ENCODE assay signal across 8 cellular contexts in genomic region chr16:52912565-52913173, GRCh38.
DNase-seq lines count a peak whose midpoint lies in the region; ATAC-seq and TF ChIP-seq lines count a peak whose summit lies in the region.

No MANE protein-coding gene starts in this region.

- peak in 5 of 6 experiments; percentile 10 to 84 (median 77) for TF ChIP-seq CTCF in Peyer's patch (IDR thresholded peaks at IDR 0.05)
- TF ChIP-seq CTCF in coronary artery (IDR thresholded peaks at IDR 0.05) = peak; percentile 29
- peak; percentile 75 to 90 (median 86) for TF ChIP-seq CTCF in right lobe of liver (IDR thresholded peaks at IDR 0.05)
- TF ChIP-seq CTCF in thyroid gland (IDR thresholded peaks at IDR 0.05) = peak; percentile 21 to 78 (median 46)

- no peaks in the 10 kb centered on the region for H3K4me1 ChIP-seq in Peyer's patch
- no peaks in the 10 kb centered on the region for H3K4me1 ChIP-seq in right lobe of liver
- no peaks in the 10 kb centered on the region for H3K4me1 ChIP-seq in thyroid gland

- H3K9me3 ChIP-seq in Peyer's patch (no peaks in the 10 kb centered on the region), right lobe of liver (no peaks in the 10 kb centered on the region), thyroid gland (no peaks in the 10 kb centered on the region)

- DNase-seq in DMS 273 (lab: John Stamatoyannopoulos, UW; ENCODE audit: unreplicated experiment) (peak; percentile 90), KBM-7 (peak; percentile 59), Peyer's patch (peak in 2 of 3 donors; percentile 71 to 86), coronary artery (ENCODE audit: low spot score) (no peak), right lobe of liver (peak; percentile 65 to 70 (median 70)), thyroid gland (peak; percentile 55 to 65), HCEC 1CT (no peak)

- no peak for TF ChIP-seq POLR2A in Peyer's patch (IDR thresholded peaks at IDR 0.05)
- no peak for TF ChIP-seq POLR2A in right lobe of liver (IDR thresholded peaks at IDR 0.05)
- no peak for TF ChIP-seq POLR2A in thyroid gland (IDR thresholded peaks at IDR 0.05)

- in situ Hi-C loops in KBM-7 (cut with MboI; ENCODE audit: low pct_unique_long_range_greater_than_20kb, low sequenced_read_pairs) = no loop called here

- H3K4me3 ChIP-seq in Peyer's patch (no peak overlapping the region), coronary artery (no peak overlapping the region), right lobe of liver (no peak overlapping the region), thyroid gland (replicated peaks in 1 of 3) (no peak overlapping the region)

- intact Hi-C loops in right lobe of liver (cut with DNase I) (no loop called here), thyroid gland (cut with DNase I) (loop anchor here (10.0 kb wide), 1 partner anchor 728 kb away; no protein-coding TSS in a partner anchor)

- H3K27ac ChIP-seq in Peyer's patch (no peak overlapping the region), coronary artery (no peak overlapping the region), right lobe of liver (no peak overlapping the region), thyroid gland (no peak overlapping the region)

- 3% methylated on average over 7 of the region's 7 CpGs for WGBS in right lobe of liver (ENCODE audit: insufficient coverage, low coverage, low lambda C conversion rate, missing lambda C conversion rate)
- 7 to 13% methylated on average over 7 of the region's 7 CpGs for WGBS in thyroid gland, 2 donors

- H3K36me3 ChIP-seq in Peyer's patch (no peaks in the 10 kb centered on the region), right lobe of liver (no peaks in the 10 kb centered on the region), thyroid gland (no peaks in the 10 kb centered on the region)

- H3K27me3 ChIP-seq in Peyer's patch (no peaks in the 10 kb centered on the region), right lobe of liver (no peaks in the 10 kb centered on the region), thyroid gland (no peaks in the 10 kb centered on the region)

- ATAC-seq in GM19372 (IDR thresholded peaks at IDR 0.05; ENCODE audit: low read depth, unreplicated experiment) (peak; percentile 73), right lobe of liver (peak; percentile 94)

Comparison
In these comparisons a context has a peak if more than half of its experiments do, and no peak if none do; other contexts are left out.
1. DNase-seq: peak in DMS 273 (single experiment), KBM-7 (single experiment), Peyer's patch (2 of 3), right lobe of liver (3 of 3) and thyroid gland (2 of 2); none in coronary artery (single experiment) and HCEC 1CT (single experiment).
2. CTCF ChIP-seq: peak in every context shown above with its lines; median percentile 86 in right lobe of liver; 77 in Peyer's patch; 46 in thyroid gland; 29 in coronary artery.